In genomic region chr18:41809652-41810051, GRCh38 we compare ENCODE assay signal across 24 cellular contexts.
DNase-seq lines count a peak whose midpoint lies in the region; ATAC-seq, FAIRE-seq and TF ChIP-seq lines count a peak whose summit lies in the region.
"Had no signal": no experiment of that assay in that cellular context is flagged by ENCODE, and none has a peak within 500 bp of the region (broad histone marks: within the 10 kb centered on the region; RNA-seq: fewer than 3 reads in every experiment).

No MANE protein-coding gene starts in this region.

- ATAC-seq in foreskin keratinocyte = peak; percentile 41
- no peak for ATAC-seq in HG02588 (IDR thresholded peaks at IDR 0.05; ENCODE audit: unreplicated experiment)
- no peak for ATAC-seq in natural killer cell treated with Interleukin-12 subunit alpha and Interleukin-12 subunit beta and Interleukin-15 and Interleukin-18, amount 100 ng/mL, for 72 hours
- no peak for ATAC-seq in left colon
- ATAC-seq: psoas muscle had no signal

- no peaks in the 10 kb centered on the region for H3K4me1 Mint-ChIP-seq in natural killer cell treated with Interleukin-12 subunit alpha and Interleukin-12 subunit beta and Interleukin-15 and Interleukin-18, amount 100 ng/mL, for 72 hours (ENCODE audit: low read depth in 2 of 2)
- H3K4me1 Mint-ChIP-seq: brain, CD14-positive monocyte had no signal

- DNase-seq in DMS53 treated with DMSO at 0.1 percent for 48 hours (lab: John Stamatoyannopoulos, UW; ENCODE audit: unreplicated experiment) (peak; percentile 31), HT1080 (ENCODE audit: low read depth) (peak; percentile 17), NCI-H748 treated with DMSO at 0.1 percent for 48 hours (lab: John Stamatoyannopoulos, UW) (peak; percentile 27), foreskin keratinocyte (peak; percentile 16 to 62), HTR-8/SVneo (ENCODE audit: insufficient read length, low spot score) (no peak), left colon (no peak)
- DNase-seq in natural killer cell treated with Interleukin-12 subunit alpha and Interleukin-12 subunit beta and Interleukin-15 and Interleukin-18, amount 100 ng/mL, for 72 hours (ENCODE audit: low spot score) = no peak
- DNase-seq: activated CD4-positive, alpha-beta T cell treated with anti-CD3 and anti-CD28 coated beads for 1 hour; activated gamma-delta T cell treated with Interleukin-2 at 50 U/mL for 16 hours; activated T-cell treated with anti-CD3 and anti-CD28 coated beads, Interleukin-2, amount 50 U/mL, for 1 hour; effector memory CD4-positive, alpha-beta T cell; esophagus squamous epithelium; HFFc6; NCI-H1694 treated with DMSO at 0.1 percent for 48 hours; psoas muscle; stimulated activated CD8-positive, alpha-beta memory T cell treated with anti-CD3 and anti-CD28 coated beads, Interleukin-4, amount 100 ng/mL, for 48 hours had no signal

- intact Hi-C loops in left colon (cut with DNase I, micrococcal nuclease) = no loop called here

- no peaks in the 10 kb centered on the region for H3K36me3 Mint-ChIP-seq in natural killer cell treated with Interleukin-12 subunit alpha and Interleukin-12 subunit beta and Interleukin-15 and Interleukin-18, amount 100 ng/mL, for 72 hours
- H3K36me3 Mint-ChIP-seq: brain, CD14-positive monocyte, type B pancreatic cell had no signal

- no peak overlapping the region for H3K27ac ChIP-seq in foreskin keratinocyte
- H3K27ac ChIP-seq: esophagus squamous epithelium, neutrophil, psoas muscle had no signal

- no peak overlapping the region for H3K4me3 Mint-ChIP-seq in natural killer cell treated with Interleukin-12 subunit alpha and Interleukin-12 subunit beta and Interleukin-15 and Interleukin-18, amount 100 ng/mL, for 72 hours
- H3K4me3 Mint-ChIP-seq: brain, CD14-positive monocyte, HFFc6, type B pancreatic cell had no signal

- H3K27me3 ChIP-seq in foreskin keratinocyte = no peaks in the 10 kb centered on the region
- H3K27me3 ChIP-seq: esophagus squamous epithelium, neutrophil had no signal

- peaks cover 10% of the 10 kb centered on the region for H3K9me3 Mint-ChIP-seq in natural killer cell treated with Interleukin-12 subunit alpha and Interleukin-12 subunit beta and Interleukin-15 and Interleukin-18, amount 100 ng/mL, for 72 hours
- H3K9me3 Mint-ChIP-seq: HFFc6 had no signal

- H3K4me1 ChIP-seq in foreskin keratinocyte = no peaks in the 10 kb centered on the region
- H3K4me1 ChIP-seq: esophagus squamous epithelium, psoas muscle had no signal

- no peak overlapping the region for H3K27ac Mint-ChIP-seq in natural killer cell treated with Interleukin-12 subunit alpha and Interleukin-12 subunit beta and Interleukin-15 and Interleukin-18, amount 100 ng/mL, for 72 hours
- H3K27ac Mint-ChIP-seq: brain, CD14-positive monocyte, HFFc6, type B pancreatic cell had no signal

- TF ChIP-seq CTCF in foreskin keratinocyte (conservative IDR thresholded peaks at IDR 0.05) = no peak

- no peaks in the 10 kb centered on the region for H3K27me3 Mint-ChIP-seq in natural killer cell treated with Interleukin-12 subunit alpha and Interleukin-12 subunit beta and Interleukin-15 and Interleukin-18, amount 100 ng/mL, for 72 hours

- FAIRE-seq in HTR-8/SVneo (lab: Jason Lieb, UNC) = no peak
- FAIRE-seq: colon, G401.6, TTC549 had no signal

Comparison
In these comparisons a context has a peak if more than half of its experiments do, and no peak if none do; other contexts are left out.
1. DNase-seq: peak in DMS53 treated with DMSO at 0.1 percent for 48 hours (single experiment), HT1080 (single experiment), NCI-H748 treated with DMSO at 0.1 percent for 48 hours (single experiment) and foreskin keratinocyte (2 of 2); none in HTR-8/SVneo (single experiment), natural killer cell treated with Interleukin-12 subunit alpha and Interleukin-12 subunit beta and Interleukin-15 and Interleukin-18, amount 100 ng/mL, for 72 hours (single experiment) and left colon (0 of 2).